Comparison of ENCODE assay signal across 20 cellular contexts in genomic region chr3:184506579-184506978, GRCh38. TPM values are rescaled to one million over a fixed set of nuclear protein-coding genes. Genes with fewer than 3 reads are reported as not detected.
DNase-seq lines count a peak whose midpoint lies in the region; TF ChIP-seq lines count a peak whose summit lies in the region.
"Had no signal": no experiment of that assay in that cellular context is flagged by ENCODE, and none has a peak within 500 bp of the region (broad histone marks: within the 10 kb centered on the region; RNA-seq: fewer than 3 reads in every experiment).

No MANE protein-coding gene starts in this region.

- no peaks in the 10 kb centered on the region for H3K36me3 ChIP-seq in WERI-Rb-1
- H3K36me3 ChIP-seq: left lung, upper lobe of right lung had no signal

- TF ChIP-seq CTCF in WERI-Rb-1 (IDR thresholded peaks at IDR 0.05; ENCODE audit: low read depth, low read length) (no peak), foreskin fibroblast (IDR thresholded peaks at IDR 0.05; ENCODE audit: low read depth, low read length) (no peak), GM10248 (IDR thresholded peaks at IDR 0.05; ENCODE audit: control extremely low read depth, extremely low read depth, low read depth, missing control alignments) (no peak)

- CTCF ChIA-PET in GM10248 (lab: Yijun Ruan, JAX) = interaction anchor here (3.6 kb wide), 1 partner anchor 8 kb away, joined by 24 read pairs; no protein-coding TSS in a partner anchor

- 0 out of 2 replicates have a peak overlapping the region, but pooled peaks have one; percentile 11 for H3K27ac ChIP-seq in WERI-Rb-1
- H3K27ac ChIP-seq: left lung, upper lobe of right lung had no signal

- POLR2A ChIA-PET in GM10248 (lab: Yijun Ruan, JAX) = no interaction called here

- H3K27me3 ChIP-seq in WERI-Rb-1 (ENCODE audit: insufficient read depth, low read depth, severe bottlenecking) = no peaks in the 10 kb centered on the region

- H3K9me3 ChIP-seq in WERI-Rb-1 (ENCODE audit: severe bottlenecking) = peaks cover 7% of the 10 kb centered on the region
- H3K9me3 ChIP-seq: upper lobe of right lung had no signal

- DNase-seq in Caki2 (ENCODE audit: low read depth) (peak; percentile 50), HS-5 (ENCODE audit: low read depth) (peak; percentile 80), WERI-Rb-1 (no peak), foreskin fibroblast (peak; percentile 47 to 66), amygdala (lab: John Stamatoyannopoulos, UW) (no peak), GM10248 (ENCODE audit: extremely low spot score) (no peak)
- no peak for DNase-seq in effector CD8-positive, alpha-beta T cell (lab: John Stamatoyannopoulos, UW)
- DNase-seq in activated effector memory CD4-positive, alpha-beta T cell treated with Interleukin-2 at 50 U/mL for 16 hours = no peak
- DNase-seq: ACHN; anterior cingulate cortex; hypothalamus; Karpas-422; left lung; naive thymus-derived CD4-positive, alpha-beta T cell; NCI-H1048; NCI-H2029 treated with DMSO at 0.1 percent for 48 hours; NCI-H2227 treated with DMSO at 0.1 percent for 48 hours; nucleus accumbens; T-helper 9 cell; upper lobe of right lung had no signal

- in situ Hi-C loops in Caki2 (cut with HindIII; ENCODE audit: low pct_unique_long_range_greater_than_20kb, low sequenced_read_pairs) = no loop called here

- no peak overlapping the region for H3K4me3 ChIP-seq in WERI-Rb-1 (ENCODE audit: low read depth, low read length)
- H3K4me3 ChIP-seq in foreskin fibroblast (ENCODE audit: low read depth in 1 of 2, low read length in 2 of 2) = no peak overlapping the region
- H3K4me3 ChIP-seq: left lung, upper lobe of right lung had no signal

RNA-seq across cellular contexts. Expression of gene EPHB3, which starts 55.0 kb away (rescaled TPM):
- 0.20 TPM in 1 of 2 replicates, not detected in the other for total RNA-seq in Caki2 (2014; rRNA removed; shearing (Covaris generic); ENCODE audit: low replicate concordance)

Comparison
In these comparisons a context has a peak if more than half of its experiments do, and no peak if none do; other contexts are left out.
1. DNase-seq: peak in Caki2 (single experiment), HS-5 (single experiment) and foreskin fibroblast (2 of 2); none in WERI-Rb-1 (single experiment), effector CD8-positive, alpha-beta T cell (single experiment), activated effector memory CD4-positive, alpha-beta T cell treated with Interleukin-2 at 50 U/mL for 16 hours (single experiment), amygdala (0 of 56) and GM10248 (single experiment).